In genomic region chr4:94139931-94140612, GRCh38 we compare ENCODE assay signal across 37 cellular contexts.
"Had no signal": no experiment of that assay in that cellular context is flagged by ENCODE, and none has a peak within 500 bp of the region (broad histone marks: within the 10 kb centered on the region; RNA-seq: fewer than 3 reads in every experiment).

No MANE protein-coding gene starts in this region.

- H3K27ac Mint-ChIP-seq: activated CD4-positive, alpha-beta memory T cell treated with anti-CD3 and anti-CD28 coated beads for 36 hours; activated naive CD4-positive, alpha-beta T cell treated with anti-CD3 and anti-CD28 coated beads for 36 hours; activated naive CD4-positive, alpha-beta T cell treated with anti-CD3 and anti-CD28 coated beads, Interleukin-2, amount 50 U/mL, for 72 hours; activated T-helper 1 cell treated with anti-CD3 and anti-CD28 coated beads, Interleukin-12 subunit alpha, Interleukin-12 subunit beta, Interleukin-2, Interleukin-4 antibody, amounts not matched to agents 30 ng/mL and 10 ng/mL and 1 ng/mL, durations not matched to agents 14 hours and 24 hours and 36 hours had no signal

- H3K36me3 ChIP-seq: adrenal gland, breast epithelium, MG63, WERI-Rb-1 had no signal

- H3K27me3 ChIP-seq: adrenal gland, body of pancreas, breast epithelium, MG63 had no signal

- H3K4me3 ChIP-seq: adrenal gland, body of pancreas, breast epithelium, MG63, PC-9 had no signal

- ATAC-seq: activated naive CD4-positive, alpha-beta T cell treated with anti-CD3 and anti-CD28 coated beads, Interleukin-2, amount 50 U/mL, for 72 hours; activated T-cell treated with anti-CD3 and anti-CD28 coated beads, Interleukin-2, amount 50 U/mL, for 4 hours; body of pancreas; Right ventricle myocardium inferior had no signal

- DNase-seq: activated CD4-positive, alpha-beta memory T cell treated with anti-CD3 and anti-CD28 coated beads for 36 hours; activated CD4-positive, alpha-beta T cell treated with anti-CD3 and anti-CD28 coated beads for 4 hours; activated CD4-positive, alpha-beta T cell treated with anti-CD3 and anti-CD28 coated beads, Interleukin-2, amount 50 U/mL, for 1 hour; activated CD8-positive, alpha-beta memory T cell treated with anti-CD3 and anti-CD28 coated beads, Interleukin-2, amount 50 U/mL, for 4 hours; activated gamma-delta T cell treated with Interleukin-2 at 50 U/mL for 16 hours; activated naive CD4-positive, alpha-beta T cell treated with anti-CD3 and anti-CD28 coated beads for 36 hours; activated T-cell treated with anti-CD3 and anti-CD28 coated beads for 4 hours; activated T-cell treated with anti-CD3 and anti-CD28 coated beads, Interleukin-2, amount 50 U/mL, for 4 hours; adrenal gland; body of pancreas; caudate nucleus; Kasumi-1; KBM-7; MG63; NCI-H1048; NCI-H146; NCI-H187; NCI-H2029 treated with DMSO at 0.1 percent for 48 hours; NCI-H2107; NCI-H2171; NCI-H510A; NCI-H526; NCI-H748 treated with DMSO at 0.1 percent for 48 hours; NK-92 treated with Interleukin-12 subunit alpha and Interleukin-12 subunit beta, amount 100 ng/mL, for 24 hours; PC-9; SW 1271; T-helper 1 cell; T-helper 2 cell; T-helper 9 cell; WERI-Rb-1 had no signal

- H2AFZ ChIP-seq: PC-9 had no signal

- H3K4me3 Mint-ChIP-seq: activated CD4-positive, alpha-beta memory T cell treated with anti-CD3 and anti-CD28 coated beads for 36 hours; activated naive CD4-positive, alpha-beta T cell treated with anti-CD3 and anti-CD28 coated beads for 36 hours; activated T-cell treated with anti-CD3 and anti-CD28 coated beads, Interleukin-2, amount 50 U/mL, for 4 hours; activated T-helper 1 cell treated with anti-CD3 and anti-CD28 coated beads, Interleukin-12 subunit alpha, Interleukin-12 subunit beta, Interleukin-2, Interleukin-4 antibody, amounts not matched to agents 30 ng/mL and 10 ng/mL and 1 ng/mL, durations not matched to agents 14 hours and 24 hours and 36 hours had no signal

- H3K9me3 Mint-ChIP-seq: activated CD4-positive, alpha-beta memory T cell treated with anti-CD3 and anti-CD28 coated beads for 36 hours; activated naive CD4-positive, alpha-beta T cell treated with anti-CD3 and anti-CD28 coated beads for 36 hours; activated naive CD4-positive, alpha-beta T cell treated with anti-CD3 and anti-CD28 coated beads, Interleukin-2, amount 50 U/mL, for 72 hours; activated T-cell treated with anti-CD3 and anti-CD28 coated beads, Interleukin-2, amount 50 U/mL, for 4 hours; activated T-helper 1 cell treated with anti-CD3 and anti-CD28 coated beads, Interleukin-12 subunit alpha, Interleukin-12 subunit beta, Interleukin-2, Interleukin-4 antibody, amounts not matched to agents 30 ng/mL and 10 ng/mL and 1 ng/mL, durations not matched to agents 14 hours and 24 hours and 36 hours had no signal

- H3K9me3 ChIP-seq: adrenal gland, body of pancreas, breast epithelium, MG63 had no signal

- H3K4me2 ChIP-seq: PC-9 had no signal

- H3K4me1 ChIP-seq: adrenal gland, body of pancreas, breast epithelium had no signal

- H3K27ac ChIP-seq: adrenal gland, body of pancreas, breast epithelium, PC-9, RWPE1, WERI-Rb-1 had no signal

- FAIRE-seq: astrocyte, RCC 7860 had no signal

- H3K36me3 Mint-ChIP-seq: activated CD4-positive, alpha-beta memory T cell treated with anti-CD3 and anti-CD28 coated beads for 36 hours; activated naive CD4-positive, alpha-beta T cell treated with anti-CD3 and anti-CD28 coated beads, Interleukin-2, amount 50 U/mL, for 72 hours had no signal
